In genomic region chr13:21576424-21576823, GRCh38 we compare ENCODE assay signal across 1 cellular context.
TF ChIP-seq lines count a peak whose summit lies in the region.

No MANE protein-coding gene starts in this region.

TF ChIP-seq in SK-N-SH treated with all-trans-retinoic acid at 6 μM for 48 hours, 23 proteins besides CTCF, POLR2A, EP300 and RAD21 (continued from another document):
- TF ChIP-seq, protein P1, sequence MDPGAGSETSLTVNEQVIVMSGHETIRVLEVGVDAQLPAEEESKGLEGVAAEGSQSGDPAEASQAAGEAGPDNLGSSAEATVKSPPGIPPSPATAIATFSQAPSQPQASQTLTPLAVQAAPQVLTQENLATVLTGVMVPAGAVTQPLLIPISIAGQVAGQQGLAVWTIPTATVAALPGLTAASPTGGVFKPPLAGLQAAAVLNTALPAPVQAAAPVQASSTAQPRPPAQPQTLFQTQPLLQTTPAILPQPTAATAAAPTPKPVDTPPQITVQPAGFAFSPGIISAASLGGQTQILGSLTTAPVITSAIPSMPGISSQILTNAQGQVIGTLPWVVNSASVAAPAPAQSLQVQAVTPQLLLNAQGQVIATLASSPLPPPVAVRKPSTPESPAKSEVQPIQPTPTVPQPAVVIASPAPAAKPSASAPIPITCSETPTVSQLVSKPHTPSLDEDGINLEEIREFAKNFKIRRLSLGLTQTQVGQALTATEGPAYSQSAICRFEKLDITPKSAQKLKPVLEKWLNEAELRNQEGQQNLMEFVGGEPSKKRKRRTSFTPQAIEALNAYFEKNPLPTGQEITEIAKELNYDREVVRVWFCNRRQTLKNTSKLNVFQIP (CRISPR knock-in tag; IDR thresholded peaks at IDR 0.05; ENCODE audit: borderline replicate concordance, low read depth), result no peak
- TF ChIP-seq SNAI2 (CRISPR knock-in tag; IDR thresholded peaks at IDR 0.05) (no peak), ZFP30 (CRISPR knock-in tag; IDR thresholded peaks at IDR 0.05) (no peak), BACH2 (CRISPR knock-in tag; IDR thresholded peaks at IDR 0.05; ENCODE audit: borderline replicate concordance) (no peak), ZNF70 (CRISPR knock-in tag; IDR thresholded peaks at IDR 0.05) (no peak), OSR1 (CRISPR knock-in tag; IDR thresholded peaks at IDR 0.05) (no peak), TSHZ2 (CRISPR knock-in tag; IDR thresholded peaks at IDR 0.05) (no peak), ZC3H10 (CRISPR knock-in tag; IDR thresholded peaks at IDR 0.05) (no peak), ESRRG (CRISPR knock-in tag; IDR thresholded peaks at IDR 0.05) (no peak), TOX (CRISPR knock-in tag; IDR thresholded peaks at IDR 0.05; ENCODE audit: borderline replicate concordance) (no peak), PPARA (CRISPR knock-in tag; IDR thresholded peaks at IDR 0.05; ENCODE audit: borderline replicate concordance) (no peak), GLIS3 (CRISPR knock-in tag; IDR thresholded peaks at IDR 0.05) (no peak)
- TF ChIP-seq, protein P2, sequence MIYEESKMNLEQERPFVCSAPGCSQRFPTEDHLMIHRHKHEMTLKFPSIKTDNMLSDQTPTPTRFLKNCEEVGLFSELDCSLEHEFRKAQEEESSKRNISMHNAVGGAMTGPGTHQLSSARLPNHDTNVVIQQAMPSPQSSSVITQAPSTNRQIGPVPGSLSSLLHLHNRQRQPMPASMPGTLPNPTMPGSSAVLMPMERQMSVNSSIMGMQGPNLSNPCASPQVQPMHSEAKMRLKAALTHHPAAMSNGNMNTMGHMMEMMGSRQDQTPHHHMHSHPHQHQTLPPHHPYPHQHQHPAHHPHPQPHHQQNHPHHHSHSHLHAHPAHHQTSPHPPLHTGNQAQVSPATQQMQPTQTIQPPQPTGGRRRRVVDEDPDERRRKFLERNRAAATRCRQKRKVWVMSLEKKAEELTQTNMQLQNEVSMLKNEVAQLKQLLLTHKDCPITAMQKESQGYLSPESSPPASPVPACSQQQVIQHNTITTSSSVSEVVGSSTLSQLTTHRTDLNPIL (CRISPR knock-in tag; IDR thresholded peaks at IDR 0.05; ENCODE audit: low read depth), result no peak
- TF ChIP-seq, protein P3, sequence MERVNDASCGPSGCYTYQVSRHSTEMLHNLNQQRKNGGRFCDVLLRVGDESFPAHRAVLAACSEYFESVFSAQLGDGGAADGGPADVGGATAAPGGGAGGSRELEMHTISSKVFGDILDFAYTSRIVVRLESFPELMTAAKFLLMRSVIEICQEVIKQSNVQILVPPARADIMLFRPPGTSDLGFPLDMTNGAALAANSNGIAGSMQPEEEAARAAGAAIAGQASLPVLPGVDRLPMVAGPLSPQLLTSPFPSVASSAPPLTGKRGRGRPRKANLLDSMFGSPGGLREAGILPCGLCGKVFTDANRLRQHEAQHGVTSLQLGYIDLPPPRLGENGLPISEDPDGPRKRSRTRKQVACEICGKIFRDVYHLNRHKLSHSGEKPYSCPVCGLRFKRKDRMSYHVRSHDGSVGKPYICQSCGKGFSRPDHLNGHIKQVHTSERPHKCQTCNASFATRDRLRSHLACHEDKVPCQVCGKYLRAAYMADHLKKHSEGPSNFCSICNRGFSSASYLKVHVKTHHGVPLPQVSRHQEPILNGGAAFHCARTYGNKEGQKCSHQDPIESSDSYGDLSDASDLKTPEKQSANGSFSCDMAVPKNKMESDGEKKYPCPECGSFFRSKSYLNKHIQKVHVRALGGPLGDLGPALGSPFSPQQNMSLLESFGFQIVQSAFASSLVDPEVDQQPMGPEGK (CRISPR knock-in tag; IDR thresholded peaks at IDR 0.05; ENCODE audit: borderline replicate concordance), result no peak
